In the genomic region with DNA sequence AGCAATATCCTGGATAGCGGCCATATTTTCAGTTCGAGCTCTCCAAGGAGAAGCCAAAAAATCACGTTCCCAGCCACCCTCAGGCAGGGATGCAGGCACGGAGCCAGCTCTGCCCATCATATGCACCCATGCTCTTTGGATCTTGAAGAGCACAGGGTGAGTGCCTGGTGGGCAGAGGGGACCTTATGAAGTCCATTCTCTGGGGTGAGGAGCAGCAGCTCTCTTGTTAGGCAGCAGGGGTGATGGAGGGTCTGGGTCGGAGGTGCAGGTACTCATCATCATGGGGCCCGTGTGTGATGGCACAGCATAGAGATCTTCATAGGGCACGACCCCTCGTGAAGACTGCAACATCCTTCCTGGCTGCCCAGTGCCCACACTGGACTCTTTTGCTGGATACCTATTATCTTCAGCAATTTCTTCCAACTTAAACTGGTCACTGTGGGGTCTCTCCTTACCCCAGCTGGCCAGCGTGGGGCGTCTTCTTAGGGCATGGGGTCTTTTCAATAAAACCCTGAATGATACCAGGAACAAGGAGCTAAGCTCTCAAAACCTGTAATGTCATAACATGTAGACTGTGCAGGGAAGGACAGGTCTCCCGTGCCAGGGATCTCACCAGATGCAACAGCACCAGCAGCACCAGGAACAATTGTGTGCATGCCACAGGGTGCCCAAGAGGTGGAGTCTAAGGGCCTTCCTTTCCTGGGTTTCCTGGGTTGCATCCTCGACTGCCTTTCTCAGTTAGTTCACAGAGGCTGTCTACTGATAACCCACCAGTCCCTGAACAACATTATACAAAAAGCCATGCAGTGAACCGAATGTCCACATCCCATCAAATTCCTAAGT, we compare ENCODE assay signal across 36 cellular contexts.
"Had no signal": no experiment of that assay in that cellular context is flagged by ENCODE, and none has a peak within 500 bp of the region (broad histone marks: within the 10 kb centered on the region; RNA-seq: fewer than 3 reads in every experiment).

No MANE protein-coding gene starts in this region.

- H3K27ac Mint-ChIP-seq: activated B cell treated with CpG ODN at 0.5 μM for 24 hours; activated CD4-positive, alpha-beta memory T cell treated with anti-CD3 and anti-CD28 coated beads for 36 hours; activated CD4-positive, alpha-beta T cell treated with anti-CD3 and anti-CD28 coated beads, Interleukin-2, amount 10 ng/mL, durations not matched to agents 24 days and 14 days; activated CD8-positive, alpha-beta T cell treated with anti-CD3 and anti-CD28 coated beads for 36 hours; activated naive CD4-positive, alpha-beta T cell treated with anti-CD3 and anti-CD28 coated beads for 36 hours; activated naive CD4-positive, alpha-beta T cell treated with anti-CD3 and anti-CD28 coated beads, Interleukin-2, amount 50 U/mL, for 72 hours; activated naive CD8-positive, alpha-beta T cell treated with anti-CD3 and anti-CD28 coated beads for 36 hours; activated T-cell treated with anti-CD3 and anti-CD28 coated beads, Interleukin-2, amount 50 U/mL, for 72 hours; activated T-helper 1 cell treated with anti-CD3 and anti-CD28 coated beads, Interleukin-12 subunit alpha, Interleukin-12 subunit beta, Interleukin-2, Interleukin-4 antibody, amounts not matched to agents 30 ng/mL and 10 ng/mL and 1 ng/mL, durations not matched to agents 14 hours and 24 hours and 36 hours; activated T-helper 17 cell treated with anti-CD3 and anti-CD28 coated beads, Interleukin-2, amount 50 U/mL, for 72 hours; T-helper 1 cell treated with Interleukin-12 subunit alpha and Interleukin-12 subunit beta and Interleukin-4 antibody, amounts not matched to agents 30 μg/mL and 1 μg/mL, for 36 hours; T-helper 2 cell treated with Interferon-gamma antibody and Interleukin-4, amounts not matched to agents 5 μg/mL and 100 μg/mL, for 36 hours had no signal

- H3K9me3 ChIP-seq: adrenal gland, body of pancreas, breast epithelium had no signal

- H3K27ac ChIP-seq: adrenal gland, body of pancreas, brain microvascular endothelial cell, breast epithelium, VCaP had no signal

- H3K27me3 Mint-ChIP-seq: activated B cell treated with CpG ODN at 0.5 μM for 24 hours; activated CD4-positive, alpha-beta T cell treated with anti-CD3 and anti-CD28 coated beads, Interleukin-2, amount 10 ng/mL, durations not matched to agents 24 days and 14 days; activated CD8-positive, alpha-beta T cell treated with anti-CD3 and anti-CD28 coated beads for 36 hours; activated naive CD8-positive, alpha-beta T cell treated with anti-CD3 and anti-CD28 coated beads for 36 hours had no signal

- H3K9me3 Mint-ChIP-seq: activated CD4-positive, alpha-beta memory T cell treated with anti-CD3 and anti-CD28 coated beads for 36 hours; activated CD4-positive, alpha-beta T cell treated with anti-CD3 and anti-CD28 coated beads, Interleukin-2, amount 10 ng/mL, durations not matched to agents 24 days and 14 days; activated CD8-positive, alpha-beta T cell treated with anti-CD3 and anti-CD28 coated beads for 36 hours; activated naive CD4-positive, alpha-beta T cell treated with anti-CD3 and anti-CD28 coated beads for 36 hours; activated naive CD4-positive, alpha-beta T cell treated with anti-CD3 and anti-CD28 coated beads, Interleukin-2, amount 50 U/mL, for 72 hours; activated naive CD8-positive, alpha-beta T cell treated with anti-CD3 and anti-CD28 coated beads for 36 hours; activated T-cell treated with anti-CD3 and anti-CD28 coated beads, Interleukin-2, amount 50 U/mL, for 4 hours; activated T-cell treated with anti-CD3 and anti-CD28 coated beads, Interleukin-2, amount 50 U/mL, for 72 hours; activated T-helper 1 cell treated with anti-CD3 and anti-CD28 coated beads, Interleukin-12 subunit alpha, Interleukin-12 subunit beta, Interleukin-2, Interleukin-4 antibody, amounts not matched to agents 30 ng/mL and 10 ng/mL and 1 ng/mL, durations not matched to agents 14 hours and 24 hours and 36 hours; activated T-helper 17 cell treated with anti-CD3 and anti-CD28 coated beads, Interleukin-2, amount 50 U/mL, for 72 hours; T-helper 1 cell treated with Interleukin-12 subunit alpha and Interleukin-12 subunit beta and Interleukin-4 antibody, amounts not matched to agents 30 μg/mL and 1 μg/mL, for 36 hours; T-helper 2 cell treated with Interferon-gamma antibody and Interleukin-4, amounts not matched to agents 5 μg/mL and 100 μg/mL, for 36 hours had no signal

- DNase-seq: activated B cell treated with CpG ODN at 0.5 μM for 24 hours; activated CD4-positive, alpha-beta memory T cell treated with anti-CD3 and anti-CD28 coated beads for 36 hours; activated CD4-positive, alpha-beta T cell treated with anti-CD3 and anti-CD28 coated beads for 4 hours; activated CD4-positive, alpha-beta T cell treated with anti-CD3 and anti-CD28 coated beads, Interleukin-2, amount 10 ng/mL, durations not matched to agents 24 days and 14 days; activated CD4-positive, alpha-beta T cell treated with anti-CD3 and anti-CD28 coated beads, Interleukin-2, amount 50 U/mL, for 1 hour; activated CD4-positive, alpha-beta T cell treated with anti-CD3 and anti-CD28 coated beads, Interleukin-2, amount 50 U/mL, for 4 hours; activated CD4-positive, CD25-positive, alpha-beta regulatory T cell treated with anti-CD3 and anti-CD28 coated beads, Interleukin-2, amount 50 U/mL, for 72 hours; activated CD8-positive, alpha-beta memory T cell treated with anti-CD3 and anti-CD28 coated beads, Interleukin-2, amount 50 U/mL, for 4 hours; activated CD8-positive, alpha-beta T cell treated with anti-CD3 and anti-CD28 coated beads for 36 hours; activated effector memory CD4-positive, alpha-beta T cell treated with anti-CD3 and anti-CD28 coated beads, Interleukin-2, amount 50 U/mL, for 16 hours; activated gamma-delta T cell treated with Interleukin-2 at 50 U/mL for 16 hours; activated naive CD4-positive, alpha-beta T cell; activated naive CD4-positive, alpha-beta T cell treated with anti-CD3 and anti-CD28 coated beads for 36 hours; activated naive CD4-positive, alpha-beta T cell treated with anti-CD3 and anti-CD28 coated beads, Interleukin-2, amount 50 U/mL, for 16 hours; activated naive CD8-positive, alpha-beta T cell treated with anti-CD3 and anti-CD28 coated beads for 36 hours; activated T-cell treated with anti-CD3 and anti-CD28 coated beads for 4 hours; activated T-cell treated with anti-CD3 and anti-CD28 coated beads, Interleukin-2, amount 50 U/mL, for 1 hour; activated T-cell treated with anti-CD3 and anti-CD28 coated beads, Interleukin-2, amount 50 U/mL, for 4 hours; activated T-cell treated with anti-CD3 and anti-CD28 coated beads, Interleukin-2, amount 50 U/mL, for 72 hours; adrenal gland; amniotic stem cell; aorta; body of pancreas; brain microvascular endothelial cell; central memory CD4-positive, alpha-beta T cell; T-helper 2 cell; T-helper 9 cell had no signal

- H3K36me3 ChIP-seq: adrenal gland, brain microvascular endothelial cell, breast epithelium had no signal

- FAIRE-seq: astrocyte, TTC549 had no signal

- H3K4me3 Mint-ChIP-seq: activated B cell treated with CpG ODN at 0.5 μM for 24 hours; activated CD4-positive, alpha-beta memory T cell treated with anti-CD3 and anti-CD28 coated beads for 36 hours; activated CD4-positive, alpha-beta T cell treated with anti-CD3 and anti-CD28 coated beads, Interleukin-2, amount 10 ng/mL, durations not matched to agents 24 days and 14 days; activated CD8-positive, alpha-beta T cell treated with anti-CD3 and anti-CD28 coated beads for 36 hours; activated naive CD4-positive, alpha-beta T cell treated with anti-CD3 and anti-CD28 coated beads for 36 hours; activated naive CD8-positive, alpha-beta T cell treated with anti-CD3 and anti-CD28 coated beads for 36 hours; activated T-cell treated with anti-CD3 and anti-CD28 coated beads, Interleukin-2, amount 50 U/mL, for 4 hours; activated T-cell treated with anti-CD3 and anti-CD28 coated beads, Interleukin-2, amount 50 U/mL, for 72 hours; activated T-helper 1 cell treated with anti-CD3 and anti-CD28 coated beads, Interleukin-12 subunit alpha, Interleukin-12 subunit beta, Interleukin-2, Interleukin-4 antibody, amounts not matched to agents 30 ng/mL and 10 ng/mL and 1 ng/mL, durations not matched to agents 14 hours and 24 hours and 36 hours; activated T-helper 17 cell treated with anti-CD3 and anti-CD28 coated beads, Interleukin-2, amount 50 U/mL, for 72 hours; T-helper 1 cell treated with Interleukin-12 subunit alpha and Interleukin-12 subunit beta and Interleukin-4 antibody, amounts not matched to agents 30 μg/mL and 1 μg/mL, for 36 hours; T-helper 2 cell treated with Interferon-gamma antibody and Interleukin-4, amounts not matched to agents 5 μg/mL and 100 μg/mL, for 36 hours had no signal

- H3K4me1 ChIP-seq: adrenal gland, breast epithelium had no signal

- H3K4me1 Mint-ChIP-seq: activated B cell treated with CpG ODN at 0.5 μM for 24 hours; activated CD4-positive, alpha-beta T cell treated with anti-CD3 and anti-CD28 coated beads, Interleukin-2, amount 10 ng/mL, durations not matched to agents 24 days and 14 days; activated naive CD8-positive, alpha-beta T cell treated with anti-CD3 and anti-CD28 coated beads for 36 hours; activated T-helper 17 cell treated with anti-CD3 and anti-CD28 coated beads, Interleukin-2, amount 50 U/mL, for 72 hours had no signal

- H3K36me3 Mint-ChIP-seq: activated CD4-positive, alpha-beta memory T cell treated with anti-CD3 and anti-CD28 coated beads for 36 hours; activated naive CD8-positive, alpha-beta T cell treated with anti-CD3 and anti-CD28 coated beads for 36 hours had no signal

- ATAC-seq: activated CD8-positive, alpha-beta T cell treated with anti-CD3 and anti-CD28 coated beads for 36 hours; activated naive CD4-positive, alpha-beta T cell treated with anti-CD3 and anti-CD28 coated beads, Interleukin-2, amount 50 U/mL, for 72 hours; activated T-cell treated with anti-CD3 and anti-CD28 coated beads, Interleukin-2, amount 50 U/mL, for 4 hours; activated T-cell treated with anti-CD3 and anti-CD28 coated beads, Interleukin-2, amount 50 U/mL, for 72 hours; activated T-helper 17 cell treated with anti-CD3 and anti-CD28 coated beads, Interleukin-2, amount 50 U/mL, for 72 hours; body of pancreas had no signal

- H3K27me3 ChIP-seq: adrenal gland, body of pancreas, brain microvascular endothelial cell had no signal

- H3K4me3 ChIP-seq: adrenal gland, body of pancreas, breast epithelium had no signal
